In the genomic region with DNA sequence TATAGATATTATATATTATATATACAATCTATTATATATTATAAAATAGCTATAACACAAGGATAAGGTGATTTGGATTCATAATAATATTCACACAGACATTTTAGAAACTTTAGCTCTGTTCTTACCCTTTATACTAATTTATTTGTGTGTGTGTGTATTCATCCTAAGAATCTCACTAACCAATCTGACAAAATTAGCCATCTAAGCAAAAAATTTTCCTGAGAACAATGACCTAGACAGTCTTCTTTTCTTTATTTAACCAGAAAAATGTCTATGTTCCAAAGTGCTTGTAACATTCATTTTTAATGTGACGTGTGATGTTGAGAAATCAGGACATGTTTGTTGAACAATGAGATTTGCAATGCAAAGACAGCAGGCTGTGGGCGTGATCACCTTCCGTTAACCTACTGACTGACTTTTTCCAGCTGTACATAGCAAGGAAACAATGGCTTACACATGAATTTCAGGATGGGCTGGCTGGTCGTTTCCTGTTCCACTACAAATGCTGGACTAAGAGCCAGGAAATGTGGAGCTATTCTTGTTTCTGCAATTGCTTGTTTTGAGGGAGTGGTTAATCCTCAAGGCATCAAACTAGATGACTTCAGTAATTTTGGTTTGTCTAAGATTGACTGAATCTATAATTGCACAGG, we compare ENCODE assay signal across 11 cellular contexts.
DNase-seq lines count a peak whose midpoint lies in the region; ATAC-seq, FAIRE-seq and TF ChIP-seq lines count a peak whose summit lies in the region.
"Had no signal": no experiment of that assay in that cellular context is flagged by ENCODE, and none has a peak within 500 bp of the region (broad histone marks: within the 10 kb centered on the region; RNA-seq: fewer than 3 reads in every experiment).

No MANE protein-coding gene starts in this region.

- DNase-seq in HCEC 1CT (peak; percentile 56), bronchial epithelial cell (ENCODE audit: low read depth) (peak; percentile 60), heart right ventricle (peak in 1 of 2 donors; percentile 76), omental fat pad (ENCODE audit: low spot score) (no peak), CD1c-positive myeloid dendritic cell (ENCODE audit: extremely low spot score) (no peak)
- DNase-seq in stimulated activated CD4-positive, alpha-beta T cell treated with anti-CD3 and anti-CD28 coated beads, Interleukin-2, amount 100 ng/mL, for 24 hours, result no peak
- DNase-seq in stimulated activated effector memory CD8-positive, alpha-beta T cell treated with anti-CD3 and anti-CD28 coated beads, Interleukin-12 subunit alpha, Interleukin-12 subunit beta, amount 100 ng/mL, for 72 hours (ENCODE audit: low spot score in 2 of 2), result no peak
- DNase-seq: DMS79 treated with DMSO at 0.1 percent for 48 hours, NCI-H446 treated with DMSO at 0.1 percent for 48 hours had no signal

- no peak overlapping the region for H3K4me3 Mint-ChIP-seq in stimulated activated effector memory CD8-positive, alpha-beta T cell treated with anti-CD3 and anti-CD28 coated beads, Interleukin-12 subunit alpha, Interleukin-12 subunit beta, amount 100 ng/mL, for 72 hours
- H3K4me3 Mint-ChIP-seq: GM23338 had no signal

- H3K36me3 ChIP-seq in bronchial epithelial cell (ENCODE audit: control insufficient read depth, insufficient read depth, low read length) (no peaks in the 10 kb centered on the region), heart right ventricle (no peaks in the 10 kb centered on the region)

- TF ChIP-seq CTCF in bronchial epithelial cell (IDR thresholded peaks at IDR 0.05; ENCODE audit: insufficient read depth, low read length, severe bottlenecking), result no peak
- no peak for TF ChIP-seq CTCF in heart right ventricle (IDR thresholded peaks at IDR 0.05)
- TF ChIP-seq CTCF in omental fat pad (IDR thresholded peaks at IDR 0.05), result no peak

- H3K4me1 ChIP-seq in heart right ventricle, result peaks cover 0 to 49% (median 22%) of the 10 kb centered on the region in 9 donors

- intact Hi-C loops in heart right ventricle (cut with DNase I), result loop anchor here in 1 of 10 donors (5.0 to 10.0 kb wide), 2 partner anchors 285 to 488 kb away; no protein-coding TSS in a partner anchor

- H3K27me3 ChIP-seq in bronchial epithelial cell (ENCODE audit: control insufficient read depth, insufficient read depth, low read length) (no peaks in the 10 kb centered on the region), heart right ventricle (peaks cover 0 to 7% (median 0%) of the 10 kb centered on the region in 7 donors)

- H3K9me3 ChIP-seq in heart right ventricle, result no peaks in the 10 kb centered on the region

- peak overlapping the region; percentile 52 to 90 (median 80) for H3K27ac ChIP-seq in heart right ventricle

- no peaks in the 10 kb centered on the region for H3K4me1 Mint-ChIP-seq in stimulated activated effector memory CD8-positive, alpha-beta T cell treated with anti-CD3 and anti-CD28 coated beads, Interleukin-12 subunit alpha, Interleukin-12 subunit beta, amount 100 ng/mL, for 72 hours

- no peak overlapping the region for H3K27ac Mint-ChIP-seq in stimulated activated effector memory CD8-positive, alpha-beta T cell treated with anti-CD3 and anti-CD28 coated beads, Interleukin-12 subunit alpha, Interleukin-12 subunit beta, amount 100 ng/mL, for 72 hours
- H3K27ac Mint-ChIP-seq: GM23338 had no signal

- peaks cover 3% of the 10 kb centered on the region for H3K9me3 Mint-ChIP-seq in stimulated activated effector memory CD8-positive, alpha-beta T cell treated with anti-CD3 and anti-CD28 coated beads, Interleukin-12 subunit alpha, Interleukin-12 subunit beta, amount 100 ng/mL, for 72 hours
- H3K9me3 Mint-ChIP-seq: GM23338 had no signal

- H3K4me3 ChIP-seq in bronchial epithelial cell (ENCODE audit: low read depth, low read length), result no peak overlapping the region
- no peak overlapping the region for H3K4me3 ChIP-seq in heart right ventricle
- H3K4me3 ChIP-seq: GM23338 had no signal

- WGBS in heart right ventricle, 2 donors, result 32 to 49% methylated on average over 4 of the region's 4 CpGs

- ATAC-seq in heart right ventricle (peak; percentile 71 to 93 (median 90)), omental fat pad (ENCODE audit: low FRiP score) (peak; percentile 31), HG02970 (IDR thresholded peaks at IDR 0.05; ENCODE audit: low FRiP score, unreplicated experiment) (no peak)
- ATAC-seq in stimulated activated effector memory CD8-positive, alpha-beta T cell treated with anti-CD3 and anti-CD28 coated beads, Interleukin-12 subunit alpha, Interleukin-12 subunit beta, amount 100 ng/mL, for 72 hours, result no peak

- peak; percentile 73 for FAIRE-seq in bronchial epithelial cell (lab: Jason Lieb, UNC)

- H3K36me3 Mint-ChIP-seq in stimulated activated effector memory CD8-positive, alpha-beta T cell treated with anti-CD3 and anti-CD28 coated beads, Interleukin-12 subunit alpha, Interleukin-12 subunit beta, amount 100 ng/mL, for 72 hours, result no peaks in the 10 kb centered on the region

Comparison
In these comparisons a context has a peak if more than half of its experiments do, and no peak if none do; other contexts are left out.
1. DNase-seq: peak in HCEC 1CT (single experiment) and bronchial epithelial cell (single experiment); none in omental fat pad (single experiment), CD1c-positive myeloid dendritic cell (single experiment), stimulated activated CD4-positive, alpha-beta T cell treated with anti-CD3 and anti-CD28 coated beads, Interleukin-2, amount 100 ng/mL, for 24 hours (0 of 2) and stimulated activated effector memory CD8-positive, alpha-beta T cell treated with anti-CD3 and anti-CD28 coated beads, Interleukin-12 subunit alpha, Interleukin-12 subunit beta, amount 100 ng/mL, for 72 hours (0 of 2).
2. ATAC-seq: peak in heart right ventricle (8 of 8) and omental fat pad (single experiment); none in HG02970 (single experiment) and stimulated activated effector memory CD8-positive, alpha-beta T cell treated with anti-CD3 and anti-CD28 coated beads, Interleukin-12 subunit alpha, Interleukin-12 subunit beta, amount 100 ng/mL, for 72 hours (single experiment).